19 cellular contexts compared by ENCODE assay signal in the genomic region with DNA sequence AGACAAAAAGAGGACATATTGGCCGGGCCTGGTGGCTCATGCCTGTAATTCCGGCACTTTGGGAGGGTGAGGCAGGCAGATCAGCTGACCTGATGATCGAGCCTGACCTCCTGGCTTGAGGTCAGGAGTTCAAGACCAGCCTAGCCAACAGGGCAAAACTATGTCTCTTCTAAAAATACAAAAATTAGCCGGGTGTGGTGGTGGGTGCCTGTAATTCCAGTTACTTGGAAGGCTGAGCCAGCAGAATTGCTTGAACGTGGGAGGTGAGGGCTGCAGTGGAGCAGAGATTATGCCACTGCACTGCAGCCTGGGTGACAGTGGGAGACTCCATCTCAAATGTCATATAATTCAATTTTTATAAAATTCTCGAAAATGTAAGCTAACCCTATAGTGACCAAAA.
DNase-seq lines count a peak whose midpoint lies in the region; ATAC-seq and TF ChIP-seq lines count a peak whose summit lies in the region.
"Had no signal": no experiment of that assay in that cellular context is flagged by ENCODE, and none has a peak within 500 bp of the region (broad histone marks: within the 10 kb centered on the region; RNA-seq: fewer than 3 reads in every experiment).

No MANE protein-coding gene starts in this region.

- no TSS peak for BruUV-seq in PC-3 (replicated peaks; lab: Mats Ljungman, UMichigan)

- intact Hi-C loops in PC-3 (cut with micrococcal nuclease), result loop anchor here (2.0 kb wide), 1 partner anchor 20 kb away; no protein-coding TSS in a partner anchor
- intact Hi-C loops in posterior vena cava (cut with DNase I), result no loop called here
- intact Hi-C loops in CD8-positive, alpha-beta T cell (cut with DNase I, micrococcal nuclease), result no loop called here

- H3K4me1 ChIP-seq in PC-3 (ENCODE audit: insufficient read depth, low read length) (peaks cover 62% of the 10 kb centered on the region), RWPE2 (ENCODE audit: insufficient read depth, poor library complexity, severe bottlenecking) (peaks cover 42% of the 10 kb centered on the region), trophoblast cell (ENCODE audit: control insufficient read depth in 1 of 2, insufficient read depth in 2 of 2, low read length in 2 of 2) (peaks cover 18 to 20% of the 10 kb centered on the region in 2 experiments), SJCRH30 (peaks cover 33% of the 10 kb centered on the region)
- no peaks in the 10 kb centered on the region for H3K4me1 ChIP-seq in CD8-positive, alpha-beta T cell (ENCODE audit: insufficient read depth, low read length)

- H4K20me1 ChIP-seq in PC-3 (ENCODE audit: low read length), result no peaks in the 10 kb centered on the region
- H4K20me1 ChIP-seq: BLaER1 had no signal

- ATAC-seq in PC-3 (no peak), RWPE2 (ENCODE audit: low read depth) (no peak)
- no peak for ATAC-seq in CD8-positive, alpha-beta T cell

- H3K4me2 ChIP-seq in PC-3 (ENCODE audit: low read length), result peak overlapping the region; percentile 57
- H3K4me2 ChIP-seq in trophoblast cell (ENCODE audit: low read length), result no peak overlapping the region
- H3K4me2 ChIP-seq: BLaER1 had no signal

- H3K9me2 ChIP-seq in PC-3 (replicated peaks; ENCODE audit: low read length), result no peaks in the 10 kb centered on the region

- no peak for DNase-seq in PC-3
- DNase-seq in RWPE2 (ENCODE audit: low spot score), result no peak
- peak; percentile 23 to 60 for DNase-seq in trophoblast cell
- DNase-seq in SJCRH30, result no peak
- no peak for DNase-seq in posterior vena cava (ENCODE audit: low spot score)
- no peak for DNase-seq in brain microvascular endothelial cell
- no peak for DNase-seq in CD8-positive, alpha-beta T cell
- DNase-seq: 8988T; ACHN; BE2C; C1 segment of cervical spinal cord; Caco-2; Calu3; CD4-positive, alpha-beta memory T cell; CD4-positive, CD25-positive, alpha-beta regulatory T cell; DMS79 treated with DMSO at 0.1 percent for 48 hours; GF-D8 had no signal

- peaks cover 17% of the 10 kb centered on the region for H3F3A ChIP-seq in PC-3 (ENCODE audit: low read length, unreplicated experiment)

- no peak overlapping the region for H3K14ac ChIP-seq in trophoblast cell (ENCODE audit: low read length)

- H3K79me1 ChIP-seq in trophoblast cell (ENCODE audit: low read length), result peaks cover 7% of the 10 kb centered on the region

- H3K9me3 ChIP-seq in PC-3 (ENCODE audit: low read length) (peaks cover 5% of the 10 kb centered on the region; the same call in 1 of the 2 replicates), RWPE2 (ENCODE audit: severe bottlenecking) (no peaks in the 10 kb centered on the region), trophoblast cell (ENCODE audit: insufficient read depth, low read depth, low read length) (peaks cover 1% of the 10 kb centered on the region), SJCRH30 (replicated peaks) (peaks cover 8% of the 10 kb centered on the region)
- no peaks in the 10 kb centered on the region for H3K9me3 ChIP-seq in CD8-positive, alpha-beta T cell (ENCODE audit: low read length)
- H3K9me3 ChIP-seq: BE2C had no signal

- no peak overlapping the region for H3K4ac ChIP-seq in trophoblast cell (ENCODE audit: low read depth, low read length)

- peaks cover 11% of the 10 kb centered on the region for H3K27me3 Mint-ChIP-seq in CD8-positive, alpha-beta T cell (ENCODE audit: low read depth)

- in situ Hi-C loops in brain microvascular endothelial cell (cut with HindIII; ENCODE audit: low pct_ligation_motif_present, low sequenced_read_pairs), result no loop called here

- WGBS in trophoblast cell (ENCODE audit: extremely low coverage, insufficient coverage, insufficient read length), result no CpG with 5 or more reads among the region's 6 CpGs

- H3K4me1 Mint-ChIP-seq in CD8-positive, alpha-beta T cell (ENCODE audit: low read depth), result no peaks in the 10 kb centered on the region
- H3K4me1 Mint-ChIP-seq: CD4-positive, alpha-beta memory T cell had no signal

- POLR2A ChIA-PET in PC-3 (lab: Charles Lee; ENCODE audit: unreplicated experiment), result no interaction called here
- POLR2A ChIA-PET in CD8-positive, alpha-beta T cell (lab: Charles Lee), result no interaction called here

- H4K91ac ChIP-seq in trophoblast cell (ENCODE audit: low read depth, low read length), result no peak overlapping the region

- no peak overlapping the region for H3K23ac ChIP-seq in trophoblast cell (ENCODE audit: low read length)

- no peak overlapping the region for H2BK120ac ChIP-seq in trophoblast cell (ENCODE audit: insufficient read depth, low read length, poor library complexity)

- TF ChIP-seq CTCF in PC-3 (conservative IDR thresholded peaks at IDR 0.05; ENCODE audit: low read depth, low read length) (no peak), RWPE2 (IDR thresholded peaks at IDR 0.05; ENCODE audit: poor library complexity, severe bottlenecking) (no peak), brain microvascular endothelial cell (IDR thresholded peaks at IDR 0.05; ENCODE audit: low read depth, low read length, missing control alignments) (no peak)
- TF ChIP-seq CTCF in CD8-positive, alpha-beta T cell (IDR thresholded peaks at IDR 0.05), result no peak

- CTCF ChIA-PET in PC-3 (lab: Charles Lee), result no interaction called here
- CTCF ChIA-PET in CD8-positive, alpha-beta T cell (lab: Charles Lee), result no interaction called here

- H3K79me2 ChIP-seq in PC-3 (ENCODE audit: low read length) (no peaks in the 10 kb centered on the region), trophoblast cell (ENCODE audit: control insufficient read depth, insufficient read depth, low read length, poor library complexity) (no peaks in the 10 kb centered on the region)

- H4K8ac ChIP-seq in trophoblast cell (ENCODE audit: low read depth, low read length), result no peak overlapping the region

- H3K4me3 ChIP-seq in PC-3 (ENCODE audit: low read length), result no peak overlapping the region
- H3K4me3 ChIP-seq in RWPE2 (ENCODE audit: severe bottlenecking), result no peak overlapping the region
- H3K4me3 ChIP-seq in trophoblast cell (ENCODE audit: low read depth, low read length), result no peak overlapping the region
- no peak overlapping the region for H3K4me3 ChIP-seq in SJCRH30
- no peak overlapping the region for H3K4me3 ChIP-seq in brain microvascular endothelial cell (ENCODE audit: low read depth, low read length)
- no peak overlapping the region for H3K4me3 ChIP-seq in CD8-positive, alpha-beta T cell (ENCODE audit: low read depth, low read length)
- H3K4me3 ChIP-seq: BLaER1 had no signal

- H3K9ac ChIP-seq in PC-3 (ENCODE audit: low read length) (no peak overlapping the region), trophoblast cell (ENCODE audit: low read length) (no peak overlapping the region)
- H3K9ac ChIP-seq: BLaER1 had no signal

- H4K12ac ChIP-seq in trophoblast cell (ENCODE audit: low read depth, low read length), result no peak overlapping the region

- H2BK5ac ChIP-seq in trophoblast cell (ENCODE audit: low read depth, low read length, poor library complexity), result no peak overlapping the region

- peaks cover 11% of the 10 kb centered on the region for H3K9me3 Mint-ChIP-seq in CD8-positive, alpha-beta T cell

- H2AFZ ChIP-seq in PC-3 (ENCODE audit: low read length) (no peak overlapping the region), trophoblast cell (ENCODE audit: insufficient read depth, low read length, poor library complexity) (no peak overlapping the region)

- no peak overlapping the region for H3K4me3 Mint-ChIP-seq in CD8-positive, alpha-beta T cell
- H3K4me3 Mint-ChIP-seq: CD14-positive monocyte; CD4-positive, alpha-beta memory T cell; CD4-positive, CD25-positive, alpha-beta regulatory T cell had no signal

- no peak overlapping the region for H2BK12ac ChIP-seq in trophoblast cell (ENCODE audit: low read length)

- H3K27ac Mint-ChIP-seq in CD8-positive, alpha-beta T cell, result no peak overlapping the region
- H3K27ac Mint-ChIP-seq: CD4-positive, alpha-beta memory T cell; CD4-positive, CD25-positive, alpha-beta regulatory T cell had no signal

- H2AK5ac ChIP-seq in trophoblast cell (ENCODE audit: low read length), result no peak overlapping the region

- H3K36me3 Mint-ChIP-seq in CD8-positive, alpha-beta T cell, result no peaks in the 10 kb centered on the region

- peaks cover 5% of the 10 kb centered on the region; the same call in 1 of the 2 replicates for H3K36me3 ChIP-seq in PC-3 (ENCODE audit: low read depth, low read length)
- no peaks in the 10 kb centered on the region for H3K36me3 ChIP-seq in RWPE2 (ENCODE audit: low read depth)
- H3K36me3 ChIP-seq in trophoblast cell (ENCODE audit: control insufficient read depth in 1 of 2, insufficient read depth in 2 of 2, low read length in 2 of 2), result no peaks in the 10 kb centered on the region
- no peaks in the 10 kb centered on the region for H3K36me3 ChIP-seq in SJCRH30
- H3K36me3 ChIP-seq in brain microvascular endothelial cell (replicated peaks), result no peaks in the 10 kb centered on the region
- H3K36me3 ChIP-seq in CD8-positive, alpha-beta T cell (ENCODE audit: insufficient read depth, low read length), result no peaks in the 10 kb centered on the region
- H3K36me3 ChIP-seq: BE2C, BLaER1 had no signal

- H3K27me3 ChIP-seq in PC-3 (ENCODE audit: low read length) (no peaks in the 10 kb centered on the region), RWPE2 (ENCODE audit: insufficient read depth, poor library complexity, severe bottlenecking) (no peaks in the 10 kb centered on the region), trophoblast cell (ENCODE audit: insufficient read depth, low read length) (no peaks in the 10 kb centered on the region), SJCRH30 (peaks cover 4% of the 10 kb centered on the region; the same call in 1 of the 2 replicates), brain microvascular endothelial cell (replicated peaks) (no peaks in the 10 kb centered on the region)
- H3K27me3 ChIP-seq in CD8-positive, alpha-beta T cell (ENCODE audit: insufficient read depth, low read length), result no peaks in the 10 kb centered on the region
- H3K27me3 ChIP-seq: BE2C, BLaER1 had no signal

- H3K27ac ChIP-seq in PC-3 (ENCODE audit: low read length) (no peak overlapping the region), RWPE2 (ENCODE audit: poor library complexity, severe bottlenecking) (peak overlapping the region; percentile 99), trophoblast cell (ENCODE audit: low read depth, low read length) (no peak overlapping the region), SJCRH30 (no peak overlapping the region), brain microvascular endothelial cell (no peak overlapping the region)
- H3K27ac ChIP-seq in CD8-positive, alpha-beta T cell (ENCODE audit: low read depth, low read length), result no peak overlapping the region
- H3K27ac ChIP-seq: BLaER1 had no signal

- H3K18ac ChIP-seq in trophoblast cell (ENCODE audit: low read length), result no peak overlapping the region

Comparison
In these comparisons a context has a peak if more than half of its experiments do, and no peak if none do; other contexts are left out.
1. DNase-seq: peak in trophoblast cell (2 of 2); none in PC-3 (single experiment), RWPE2 (single experiment), SJCRH30 (0 of 2), posterior vena cava (single experiment), brain microvascular endothelial cell (single experiment) and CD8-positive, alpha-beta T cell (0 of 7).